21 cellular contexts compared by ENCODE assay signal in the genomic region with DNA sequence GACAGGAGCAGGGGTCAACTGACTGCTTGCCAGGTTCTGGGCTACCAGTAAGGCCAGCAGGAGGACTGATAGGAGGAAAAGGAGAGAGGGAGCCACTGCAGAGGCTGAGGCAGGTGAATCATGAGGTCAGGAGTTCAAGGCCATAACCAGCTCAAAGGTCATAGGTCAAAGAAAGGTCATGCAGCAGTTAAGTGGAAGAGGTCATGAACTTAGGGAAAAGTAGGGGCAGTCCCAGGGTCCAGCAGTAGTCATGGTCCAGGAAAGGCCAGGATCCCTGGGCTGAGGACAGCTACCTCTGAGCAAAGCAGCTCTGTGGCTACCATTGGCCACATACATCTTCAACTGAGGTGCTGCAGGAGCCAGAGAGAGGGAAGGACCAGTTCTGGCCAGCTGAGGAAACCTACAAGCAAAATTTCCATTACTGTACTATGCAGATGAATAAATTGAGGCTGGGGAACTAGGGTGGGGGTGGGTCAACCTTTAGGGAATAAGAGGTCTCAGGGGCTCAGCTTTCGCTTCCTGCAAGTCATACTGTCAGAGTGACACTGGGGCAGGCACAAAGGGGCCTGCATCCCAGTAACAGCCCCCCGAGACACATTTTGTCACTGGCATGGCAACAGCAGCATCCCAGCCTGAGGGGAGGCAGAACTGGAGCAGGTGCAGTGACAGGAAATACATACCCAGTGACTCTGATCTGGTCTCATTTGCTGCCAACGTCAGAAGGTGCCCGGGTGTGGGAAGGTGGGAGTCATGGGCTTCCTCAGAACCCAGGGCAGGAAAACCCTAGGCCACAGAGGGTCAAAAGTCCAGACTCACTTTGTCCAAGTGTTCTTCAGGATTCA. TPM values are rescaled to one million over a fixed set of nuclear protein-coding genes. Genes with fewer than 3 reads are reported as not detected.
DNase-seq lines count a peak whose midpoint lies in the region; ATAC-seq, FAIRE-seq and TF ChIP-seq lines count a peak whose summit lies in the region.
"Had no signal": no experiment of that assay in that cellular context is flagged by ENCODE, and none has a peak within 500 bp of the region (broad histone marks: within the 10 kb centered on the region; RNA-seq: fewer than 3 reads in every experiment).

No MANE protein-coding gene starts in this region.

- H3K79me2 ChIP-seq in GM12878 (ENCODE audit: control insufficient read depth, insufficient read depth, low read length), result no peaks in the 10 kb centered on the region

- H3K27me3 Mint-ChIP-seq in activated T-cell treated with anti-CD3 and anti-CD28 coated beads, Interleukin-2, amount 50 U/mL, for 24 hours, result no peaks in the 10 kb centered on the region
- H3K27me3 Mint-ChIP-seq in CD4-positive, alpha-beta T cell, result no peaks in the 10 kb centered on the region

- H2AFZ ChIP-seq in GM12878 (ENCODE audit: control insufficient read depth, low read depth, low read length), result no peak overlapping the region

- H3K9me3 Mint-ChIP-seq in activated T-cell treated with anti-CD3 and anti-CD28 coated beads, Interleukin-2, amount 50 U/mL, for 24 hours, result no peaks in the 10 kb centered on the region
- H3K9me3 Mint-ChIP-seq in CD4-positive, alpha-beta T cell, result no peaks in the 10 kb centered on the region

- TF ChIP-seq POLR2A in GM12878 (IDR thresholded peaks at IDR 0.05; ENCODE audit: low read depth, low read length) (no peak), sigmoid colon (IDR thresholded peaks at IDR 0.05) (no peak)

- peaks cover 14% of the 10 kb centered on the region for H3K36me3 Mint-ChIP-seq in activated T-cell treated with anti-CD3 and anti-CD28 coated beads, Interleukin-2, amount 50 U/mL, for 24 hours (ENCODE audit: low read depth)
- peaks cover 18% of the 10 kb centered on the region for H3K36me3 Mint-ChIP-seq in CD4-positive, alpha-beta T cell (ENCODE audit: low read depth)

- no peak for DNase-seq in activated T-cell treated with anti-CD3 and anti-CD28 coated beads, Interleukin-2, amount 50 U/mL, for 24 hours
- DNase-seq in activated T-cell treated with anti-CD3 and anti-CD28 coated beads for 4 hours (no peak), GM13976 (ENCODE audit: low spot score) (peak; percentile 25), GM12878 (ENCODE audit: low read depth, low spot score) (no peak), sigmoid colon (peak; percentile 35), NCI-H2029 treated with DMSO at 0.1 percent for 48 hours (lab: John Stamatoyannopoulos, UW) (no peak)
- no peak for DNase-seq in CD4-positive, alpha-beta T cell
- DNase-seq: C1 segment of cervical spinal cord; DMS79 treated with DMSO at 0.1 percent for 48 hours; H7; NCI-H1092 treated with DMSO at 0.1 percent for 48 hours; NCI-H146; NCI-H2081; NCI-H2171 treated with DMSO at 0.1 percent for 48 hours; NCI-H446 treated with DMSO at 0.1 percent for 48 hours; NCI-H69; NK-92 treated with Interleukin-12 subunit alpha and Interleukin-12 subunit beta, amount 100 ng/mL, for 24 hours; SHP77 had no signal

- no peak for TF ChIP-seq RAD21 in GM12878 (IDR thresholded peaks at IDR 0.05; ENCODE audit: insufficient read depth, low read depth, low read length)

- H3K9ac ChIP-seq in GM12878 (ENCODE audit: control insufficient read depth, insufficient read depth, low read length), result no peak overlapping the region

- WGBS in GM12878 (ENCODE audit: insufficient coverage, insufficient replicate concordance, low lambda C conversion rate, missing lambda C conversion rate), result 68% methylated on average over 4 of the region's 4 CpGs
- 66 to 75% methylated on average over 4 of the region's 4 CpGs for WGBS in sigmoid colon, 2 donors

- FAIRE-seq in GM12878 (lab: Jason Lieb, UNC), result no peak
- FAIRE-seq: A204.1 had no signal

- peaks cover 27% of the 10 kb centered on the region for H3K4me1 ChIP-seq in GM12878 (ENCODE audit: control insufficient read depth, insufficient read depth, low read length)
- peaks cover 0 to 7% (median 6%) of the 10 kb centered on the region in 4 donors for H3K4me1 ChIP-seq in sigmoid colon

- no TSS peak for BruUV-seq in GM12878 (replicated peaks; lab: Mats Ljungman, UMichigan)

- H3K27ac Mint-ChIP-seq in activated T-cell treated with anti-CD3 and anti-CD28 coated beads, Interleukin-2, amount 50 U/mL, for 24 hours, result peak overlapping the region; percentile 33
- no peak overlapping the region for H3K27ac Mint-ChIP-seq in CD4-positive, alpha-beta T cell

- POLR2A ChIA-PET in GM12878 (lab: Charles Lee), result interaction anchor here (1.1 to 1.4 kb wide), 2 partner anchors 21 to 26 kb away, joined by 4 to 5 read pairs; no protein-coding TSS in a partner anchor
- POLR2A ChIA-PET in CD4-positive, alpha-beta T cell (lab: Charles Lee), result no interaction called here

- intact Hi-C loops in GM12878 (cut with micrococcal nuclease; ENCODE audit: unreplicated experiment) (no loop called here), sigmoid colon (cut with DNase I) (no loop called here)
- intact Hi-C loops in CD4-positive, alpha-beta T cell (cut with DNase I, micrococcal nuclease), result no loop called here

- TF ChIP-seq EP300 in GM12878 (IDR thresholded peaks at IDR 0.05; ENCODE audit: borderline replicate concordance in 1 of 2, control insufficient read depth in 1 of 2, low read depth in 2 of 2, low read length in 2 of 2) (no peak), sigmoid colon (IDR thresholded peaks at IDR 0.05) (no peak)

- in situ Hi-C loops in GM13976 (cut with MboI; ENCODE audit: low sequenced_read_pairs, unreplicated experiment), result no loop called here
- in situ Hi-C loops in GM12878 (cut with MboI), result no loop called here

- RAD21 ChIA-PET in GM12878 (lab: Charles Lee; ENCODE audit: unreplicated experiment), result no interaction called here

- no peak for ATAC-seq in GM12878
- ATAC-seq in HG02571 (IDR thresholded peaks at IDR 0.05; ENCODE audit: unreplicated experiment), result no peak
- ATAC-seq in CD4-positive, alpha-beta T cell (ENCODE audit: poor library complexity), result no peak

- no peak overlapping the region for H3K27ac ChIP-seq in GM12878 (ENCODE audit: control insufficient read depth, insufficient read depth)
- no peak overlapping the region for H3K27ac ChIP-seq in sigmoid colon
- no peak overlapping the region for H3K27ac ChIP-seq in CD4-positive, alpha-beta T cell (ENCODE audit: low read depth, low read length)
- H3K27ac ChIP-seq: SK-N-MC had no signal

- H3K27me3 ChIP-seq in GM12878 (replicated peaks in 1 of 2; ENCODE audit: control insufficient read depth in 2 of 2, insufficient read depth in 2 of 2, low read length in 1 of 2) (no peaks in the 10 kb centered on the region), sigmoid colon (no peaks in the 10 kb centered on the region)
- H3K27me3 ChIP-seq in CD4-positive, alpha-beta T cell (ENCODE audit: control insufficient read depth, insufficient read depth, low read length), result no peaks in the 10 kb centered on the region

- H3K4me3 Mint-ChIP-seq in activated T-cell treated with anti-CD3 and anti-CD28 coated beads, Interleukin-2, amount 50 U/mL, for 24 hours, result no peak overlapping the region
- no peak overlapping the region for H3K4me3 Mint-ChIP-seq in CD4-positive, alpha-beta T cell

- no peaks in the 10 kb centered on the region for H4K20me1 ChIP-seq in GM12878 (ENCODE audit: control insufficient read depth, insufficient read depth)

- SMC1A ChIA-PET in GM12878 (lab: Charles Lee; ENCODE audit: uncharacterized antibody, unreplicated experiment), result interaction anchor here (0.8 to 2.0 kb wide), 2 partner anchors 29 to 64 kb away, joined by 3 to 8 read pairs; no protein-coding TSS in a partner anchor

- H3K36me3 ChIP-seq in GM12878 (ENCODE audit: control insufficient read depth in 2 of 2, insufficient read depth in 2 of 2, low read length in 1 of 2) (peaks cover 0 to 4% of the 10 kb centered on the region in 2 experiments; a peak in 2 of 4 replicates), sigmoid colon (peaks cover 0 to 13% (median 2%) of the 10 kb centered on the region in 4 donors)

- CTCF ChIA-PET in GM12878 (lab: Yijun Ruan, JAX), result interaction anchor here (2.0 kb wide), 1 partner anchor 38 kb away, joined by 7 read pairs; a partner anchor contains a TSS
- CTCF ChIA-PET in CD4-positive, alpha-beta T cell (lab: Charles Lee), result no interaction called here

- H3K4me3 ChIP-seq in GM12878 (no peak overlapping the region), sigmoid colon (no peak overlapping the region)
- H3K4me3 ChIP-seq: SK-N-MC had no signal

- no peaks in the 10 kb centered on the region; the same call in 2 of the 3 replicates for H3K9me3 ChIP-seq in GM12878 (replicated peaks; ENCODE audit: control insufficient read depth, insufficient read depth, low read length)
- H3K9me3 ChIP-seq in sigmoid colon, result no peaks in the 10 kb centered on the region
- H3K9me3 ChIP-seq in CD4-positive, alpha-beta T cell (ENCODE audit: control insufficient read depth, low read length), result no peaks in the 10 kb centered on the region

- TF ChIP-seq CTCF in GM13976 (IDR thresholded peaks at IDR 0.05; ENCODE audit: borderline replicate concordance, control extremely low read depth, extremely low read depth, insufficient read depth, missing control alignments) (no peak), GM12878 (IDR thresholded peaks at IDR 0.05 in 2 of 3, conservative IDR thresholded peaks at IDR 0.05 in 1 of 3; ENCODE audit: control insufficient read depth in 2 of 3, extremely low read depth in 1 of 3, insufficient read depth in 1 of 3, low read depth in 3 of 3, low read length in 3 of 3) (no peak), sigmoid colon (IDR thresholded peaks at IDR 0.05) (no peak)
- TF ChIP-seq CTCF in CD4-positive, alpha-beta T cell (IDR thresholded peaks at IDR 0.05), result no peak

- peaks cover 17% of the 10 kb centered on the region for H3K4me1 Mint-ChIP-seq in activated T-cell treated with anti-CD3 and anti-CD28 coated beads, Interleukin-2, amount 50 U/mL, for 24 hours (ENCODE audit: low read depth)
- H3K4me1 Mint-ChIP-seq in CD4-positive, alpha-beta T cell (ENCODE audit: low read depth), result peaks cover 8% of the 10 kb centered on the region

- H3K4me2 ChIP-seq in GM12878 (ENCODE audit: control insufficient read depth, insufficient read depth), result no peak overlapping the region

RNA-seq across cellular contexts. Expression of a gene that starts 5.2 kb away (rescaled TPM):
- total RNA-seq in GM12878 (2013; cell fraction: nucleolus; rRNA removed), result 129 and 133 TPM in 2 replicates
- total RNA-seq in GM12878 (2014; rRNA removed), result 38.5 and 46.2 TPM in 2 replicates
- total RNA-seq in GM12878 (2014; rRNA removed; fragmentation: Illumina TruSeq; extraction: Trizol), result 28.8 and 28.9 TPM in 2 replicates
- total RNA-seq in GM12878 (2021), result 32.0 and 32.6 TPM in 2 replicates
- polyA plus RNA-seq in GM12878 (2011; ENCODE audit: low read depth), result 16.3 TPM
- polyA plus RNA-seq in GM12878 (2011; rRNA removed), result 45.0 and 54.4 TPM in 2 replicates
- 43.4 and 43.6 TPM in 2 replicates for polyA plus RNA-seq in GM12878 (2011; cell fraction: cytosol; rRNA removed)
- 73.7 and 81.6 TPM in 2 replicates for polyA plus RNA-seq in GM12878 (2011; cell fraction: nucleus; rRNA removed)
- 17.4 and 21.7 TPM in 2 replicates for polyA plus RNA-seq in GM12878 (2012)
- 25.0 and 27.1 TPM in 2 replicates for polyA plus RNA-seq in GM12878 (2014; fragmentation: Illumina TruSeq; extraction: Trizol)
- polyA plus RNA-seq in GM12878 (2014; fragmentation: Nextera tagmentation; extraction: Ambion mirVana), result 10 to 100 TPM; 10.9 to 14.6 TPM
- 27.8 and 29.7 TPM in 2 replicates for polyA plus RNA-seq in GM12878 (2014; rRNA removed)
- polyA plus RNA-seq in GM12878 (2016; fragmentation: Nextera tagmentation; extraction: Ambion mirVana), result 10 to 100 TPM; 18.3 to 22.2 TPM
- 50.5 and 57.4 TPM in 2 replicates for polyA minus RNA-seq in GM12878 (2011; rRNA and poly(A)+ RNA removed)
- polyA minus RNA-seq in GM12878 (2011; cell fraction: cytosol; rRNA and poly(A)+ RNA removed), result 16.6 and 20.0 TPM in 2 replicates
- polyA minus RNA-seq in GM12878 (2011; cell fraction: nucleus; rRNA and poly(A)+ RNA removed), result 32.5 and 63.1 TPM in 2 replicates
- total RNA-seq in sigmoid colon, result 10 to 100 TPM; 29.0 to 34.1 (median 31.7) TPM
- 10 to 100 TPM in 1 of 3 donors, 1 to 10 TPM in 2; 5.1 to 18.3 (median 5.4) TPM for polyA plus RNA-seq in sigmoid colon
- total RNA-seq in CD4-positive, alpha-beta T cell, result 10 to 100 TPM; 11.7 to 12.7 TPM

RNA-seq across cellular contexts. Expression of a gene that starts 37.8 kb away (rescaled TPM):
- total RNA-seq in GM12878 (2013; cell fraction: nucleolus; rRNA removed), result 53.4 and 56.6 TPM in 2 replicates
- total RNA-seq in GM12878 (2014; rRNA removed) (83.7 and 106 TPM in 2 replicates), GM12878 (2014; rRNA removed; fragmentation: Illumina TruSeq; extraction: Trizol) (164 and 165 TPM in 2 replicates), GM12878 (2021) (72.3 and 78.9 TPM in 2 replicates), sigmoid colon (10 to 100 TPM; 41.4 to 50.1 (median 44.7) TPM)
- polyA plus RNA-seq in GM12878 (2011; ENCODE audit: low read depth), result 62.9 TPM
- polyA plus RNA-seq in GM12878 (2011; rRNA removed) (76.5 and 110 TPM in 2 replicates), GM12878 (2014; fragmentation: Illumina TruSeq; extraction: Trizol) (170 and 185 TPM in 2 replicates), GM12878 (2014; fragmentation: Nextera tagmentation; extraction: Ambion mirVana) (100 to 1,000 TPM in 1 of 2 experiments, 10 to 100 TPM in 1; 86.0 to 133 TPM), GM12878 (2014; rRNA removed) (74.4 and 98.3 TPM in 2 replicates), GM12878 (2016; fragmentation: Nextera tagmentation; extraction: Ambion mirVana) (100 to 1,000 TPM; 154 to 155 TPM), sigmoid colon (10 to 100 TPM; 15.0 to 30.4 (median 20.6) TPM)
- polyA plus RNA-seq in GM12878 (2011; cell fraction: cytosol; rRNA removed), result 39.0 TPM in 2 replicates
- 40.8 and 53.3 TPM in 2 replicates for polyA plus RNA-seq in GM12878 (2011; cell fraction: nucleus; rRNA removed)
- 48.6 and 66.5 TPM in 2 replicates for polyA plus RNA-seq in GM12878 (2012)
- polyA minus RNA-seq in GM12878 (2011; rRNA and poly(A)+ RNA removed), result 42.9 and 53.5 TPM in 2 replicates
- polyA minus RNA-seq in GM12878 (2011; cell fraction: cytosol; rRNA and poly(A)+ RNA removed), result 31.5 and 45.2 TPM in 2 replicates
- polyA minus RNA-seq in GM12878 (2011; cell fraction: nucleus; rRNA and poly(A)+ RNA removed), result 14.7 and 25.3 TPM in 2 replicates
- total RNA-seq in CD4-positive, alpha-beta T cell, result 10 to 100 TPM; 40.5 to 42.5 TPM

RNA-seq across cellular contexts. Expression of a gene that starts 53.3 kb away (rescaled TPM):
- total RNA-seq in GM12878 (2013; cell fraction: nucleolus; rRNA removed), result 9.3 and 14.1 TPM in 2 replicates
- total RNA-seq in GM12878 (2014; rRNA removed) (8.1 and 8.9 TPM in 2 replicates), GM12878 (2014; rRNA removed; fragmentation: Illumina TruSeq; extraction: Trizol) (4.2 and 5.2 TPM in 2 replicates), GM12878 (2021) (11.5 and 13.9 TPM in 2 replicates), sigmoid colon (10 to 100 TPM; 38.9 to 76.4 (median 46.6) TPM)
- polyA plus RNA-seq in GM12878 (2011; ENCODE audit: low read depth), result 4.2 TPM
- polyA plus RNA-seq in GM12878 (2011; rRNA removed) (0.53 and 1.3 TPM in 2 replicates), GM12878 (2014; fragmentation: Illumina TruSeq; extraction: Trizol) (3.9 and 9.2 TPM in 2 replicates), GM12878 (2014; fragmentation: Nextera tagmentation; extraction: Ambion mirVana) (1 to 10 TPM in 1 of 2 experiments, under 1 TPM in 1; 0.26 to 1.3 TPM), GM12878 (2014; rRNA removed) (7.7 and 10.3 TPM in 2 replicates), GM12878 (2016; fragmentation: Nextera tagmentation; extraction: Ambion mirVana) (10 to 100 TPM; 10.1 to 10.7 TPM), sigmoid colon (10 to 100 TPM in 1 of 3 donors, 1 to 10 TPM in 2; 2.5 to 13.4 (median 9.0) TPM)
- polyA plus RNA-seq in GM12878 (2011; cell fraction: cytosol; rRNA removed), result 2.2 and 2.6 TPM in 2 replicates
- polyA plus RNA-seq in GM12878 (2011; cell fraction: nucleus; rRNA removed), result 3.2 and 3.6 TPM in 2 replicates
- 9.1 and 13.9 TPM in 2 replicates for polyA plus RNA-seq in GM12878 (2012)
- polyA minus RNA-seq in GM12878 (2011; rRNA and poly(A)+ RNA removed), result 1.8 and 4.2 TPM in 2 replicates
- 2.3 and 6.5 TPM in 2 replicates for polyA minus RNA-seq in GM12878 (2011; cell fraction: cytosol; rRNA and poly(A)+ RNA removed)
- 2.7 and 3.2 TPM in 2 replicates for polyA minus RNA-seq in GM12878 (2011; cell fraction: nucleus; rRNA and poly(A)+ RNA removed)
- 1 to 10 TPM; 3.4 to 3.7 TPM for total RNA-seq in CD4-positive, alpha-beta T cell

Comparison
In these comparisons a context has a peak if more than half of its experiments do, and no peak if none do; other contexts are left out.
1. DNase-seq: peak in GM13976 (single experiment) and sigmoid colon (single experiment); none in activated T-cell treated with anti-CD3 and anti-CD28 coated beads, Interleukin-2, amount 50 U/mL, for 24 hours (single experiment), activated T-cell treated with anti-CD3 and anti-CD28 coated beads for 4 hours (single experiment), GM12878 (single experiment), NCI-H2029 treated with DMSO at 0.1 percent for 48 hours (single experiment) and CD4-positive, alpha-beta T cell (0 of 10).